In the genomic region with DNA sequence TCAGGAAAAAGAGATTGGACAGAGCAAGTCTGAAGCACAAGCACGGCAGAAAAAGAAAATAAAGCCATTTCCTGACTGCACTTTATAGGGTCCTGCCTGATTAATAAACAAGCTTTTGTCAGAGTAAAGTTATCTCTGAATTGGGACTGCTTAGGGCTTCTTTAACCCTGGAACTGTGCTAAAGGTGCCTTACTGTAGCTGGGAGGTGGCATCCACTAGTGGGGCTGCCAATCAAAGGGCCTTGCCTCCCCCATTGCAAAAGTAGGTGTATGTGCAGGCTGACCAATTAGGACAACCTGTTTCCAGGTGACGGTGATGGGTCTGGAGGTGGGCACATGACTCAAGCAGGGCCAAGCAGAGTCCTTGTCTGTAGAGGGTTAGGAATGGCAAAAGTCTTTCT, we compare ENCODE assay signal across 20 cellular contexts.
"Had no signal": no experiment of that assay in that cellular context is flagged by ENCODE, and none has a peak within 500 bp of the region (broad histone marks: within the 10 kb centered on the region; RNA-seq: fewer than 3 reads in every experiment).

No MANE protein-coding gene starts in this region.

- H3K9me3 Mint-ChIP-seq: brain had no signal

- DNase-seq: activated CD4-positive, alpha-beta T cell treated with anti-CD3 and anti-CD28 coated beads for 1 hour; amygdala; caudate nucleus; hypothalamus; left lung; mammary epithelial cell; stimulated activated CD4-positive, alpha-beta T cell treated with anti-CD3 and anti-CD28 coated beads, Interleukin-12 subunit alpha, Interleukin-12 subunit beta, amount 100 ng/mL, for 4 hours; stimulated activated CD4-positive, alpha-beta T cell treated with anti-CD3 and anti-CD28 coated beads, Interleukin-1b, Interleukin-23, amount 100 ng/mL, for 48 hours; stimulated activated CD8-positive, alpha-beta memory T cell treated with anti-CD3 and anti-CD28 coated beads, Interleukin-4, amount 100 ng/mL, for 48 hours; stimulated activated naive CD4-positive, alpha-beta T cell; T-helper 2 cell; transverse colon; WERI-Rb-1 had no signal

- FAIRE-seq: colon, frontal cortex, keratinocyte had no signal

- H3K36me3 Mint-ChIP-seq: brain had no signal

- H3K27me3 ChIP-seq: left lung, transverse colon, vagina had no signal

- H3K27me3 Mint-ChIP-seq: activated naive CD8-positive, alpha-beta T cell; progenitor cell of endocrine pancreas had no signal

- H3K4me3 Mint-ChIP-seq: activated naive CD8-positive, alpha-beta T cell; brain had no signal

- H3K4me3 ChIP-seq: left lung, transverse colon, vagina had no signal

- H3K36me3 ChIP-seq: left lung, transverse colon, vagina, WERI-Rb-1 had no signal

- H3K9me3 ChIP-seq: left lung, transverse colon, vagina had no signal

- H3K27ac Mint-ChIP-seq: activated naive CD8-positive, alpha-beta T cell; brain; progenitor cell of endocrine pancreas had no signal

- H3K4me1 ChIP-seq: left lung, transverse colon had no signal

- H3K27ac ChIP-seq: left lung, transverse colon, vagina, WERI-Rb-1 had no signal
